In the genomic region with DNA sequence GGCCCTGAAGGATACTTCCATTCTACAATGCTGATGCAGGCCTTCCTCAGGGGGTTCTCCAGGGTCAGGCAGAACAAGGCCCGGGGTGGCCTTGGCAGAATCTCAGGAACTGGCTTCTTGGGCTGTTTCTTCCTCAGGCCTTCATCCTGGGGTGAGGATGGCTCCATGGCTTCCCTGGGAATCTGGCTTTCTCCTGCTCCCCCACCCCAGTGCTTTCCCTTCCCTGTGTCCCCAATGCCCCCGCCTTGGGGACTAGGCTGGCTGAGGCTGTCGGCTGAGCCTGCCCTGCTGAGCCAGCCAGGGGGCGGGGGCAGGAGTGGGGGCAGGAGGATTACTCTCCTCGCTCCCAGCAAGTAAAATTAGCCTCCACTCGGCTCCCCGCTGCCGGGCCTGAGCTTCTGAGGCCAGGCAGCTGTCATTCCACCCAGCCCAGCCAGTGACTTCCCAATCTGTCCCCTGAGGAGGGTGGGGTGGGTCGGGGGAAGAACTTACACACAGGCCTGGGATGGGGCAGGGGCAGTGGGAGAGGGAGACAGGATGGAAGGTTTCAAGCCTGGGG, we compare ENCODE assay signal across 19 cellular contexts. TPM values are rescaled to one million over a fixed set of nuclear protein-coding genes. Genes with fewer than 3 reads are reported as not detected.
DNase-seq lines count a peak whose midpoint lies in the region; ATAC-seq and TF ChIP-seq lines count a peak whose summit lies in the region.
"Had no signal": no experiment of that assay in that cellular context is flagged by ENCODE, and none has a peak within 500 bp of the region (broad histone marks: within the 10 kb centered on the region; RNA-seq: fewer than 3 reads in every experiment).

Gene CACNA1S, minus strand, starts transcription at position 254 of the 559 bp plus-strand sequence. Its CDS starts 87 bp downstream, at position 167.

- no peaks in the 10 kb centered on the region for H3K9me3 Mint-ChIP-seq in activated naive CD8-positive, alpha-beta T cell (ENCODE audit: low read depth)
- H3K9me3 Mint-ChIP-seq in activated naive CD8-positive, alpha-beta T cell treated with anti-CD3 and anti-CD28 coated beads, Interleukin-2, amount 50 U/mL, for 24 hours = no peaks in the 10 kb centered on the region
- no peaks in the 10 kb centered on the region for H3K9me3 Mint-ChIP-seq in naive B cell
- H3K9me3 Mint-ChIP-seq in type B pancreatic cell = no peaks in the 10 kb centered on the region

- peak within 1 kb of the TSS; percentile 20 for H3K4me3 Mint-ChIP-seq in activated naive CD8-positive, alpha-beta T cell
- H3K4me3 Mint-ChIP-seq in activated naive CD8-positive, alpha-beta T cell treated with anti-CD3 and anti-CD28 coated beads, Interleukin-2, amount 50 U/mL, for 24 hours = no peak within 1 kb of the TSS
- H3K4me3 Mint-ChIP-seq in T-helper 17 cell (peak within 1 kb of the TSS; percentile 31), naive B cell (peak within 1 kb of the TSS; percentile 25 to 74 (median 60)), type B pancreatic cell (peak within 1 kb of the TSS; percentile 55)

- H3K36me3 Mint-ChIP-seq in activated naive CD8-positive, alpha-beta T cell = no peaks in the 10 kb centered on the region
- no peaks in the 10 kb centered on the region for H3K36me3 Mint-ChIP-seq in activated naive CD8-positive, alpha-beta T cell treated with anti-CD3 and anti-CD28 coated beads, Interleukin-2, amount 50 U/mL, for 24 hours (ENCODE audit: low read depth)
- H3K36me3 Mint-ChIP-seq in T-helper 17 cell (ENCODE audit: low read depth) (no peaks in the 10 kb centered on the region), naive B cell (no peaks in the 10 kb centered on the region), type B pancreatic cell (no peaks in the 10 kb centered on the region)

- no peaks in the 10 kb centered on the region for H3K27me3 Mint-ChIP-seq in activated naive CD8-positive, alpha-beta T cell
- no peaks in the 10 kb centered on the region for H3K27me3 Mint-ChIP-seq in activated naive CD8-positive, alpha-beta T cell treated with anti-CD3 and anti-CD28 coated beads, Interleukin-2, amount 50 U/mL, for 24 hours
- H3K27me3 Mint-ChIP-seq in T-helper 17 cell (peaks cover 4% of the 10 kb centered on the region), naive B cell (peaks cover 25 to 46% (median 33%) of the 10 kb centered on the region in 3 donors), type B pancreatic cell (peaks cover 32% of the 10 kb centered on the region)

- no peak for DNase-seq in activated naive CD8-positive, alpha-beta T cell treated with anti-CD3 and anti-CD28 coated beads, Interleukin-2, amount 50 U/mL, for 24 hours
- DNase-seq in T-helper 17 cell (no peak), naive B cell (no peak), type B pancreatic cell (ENCODE audit: extremely low spot score, unreplicated experiment) (no peak)
- DNase-seq: ACHN, cortex of kidney, DMS53, NCI-H1092, NCI-H2081, pancreas, SK-N-SH, testis had no signal

- peaks cover 8% of the 10 kb centered on the region for H3K4me1 Mint-ChIP-seq in activated naive CD8-positive, alpha-beta T cell (ENCODE audit: low read depth)
- peaks cover 12% of the 10 kb centered on the region for H3K4me1 Mint-ChIP-seq in activated naive CD8-positive, alpha-beta T cell treated with anti-CD3 and anti-CD28 coated beads, Interleukin-2, amount 50 U/mL, for 24 hours
- H3K4me1 Mint-ChIP-seq in T-helper 17 cell (peaks cover 10% of the 10 kb centered on the region), naive B cell (peaks cover 0 to 13% (median 8%) of the 10 kb centered on the region in 3 donors), type B pancreatic cell (ENCODE audit: unreplicated experiment) (peaks cover 6% of the 10 kb centered on the region)

- H3K27ac Mint-ChIP-seq in activated naive CD8-positive, alpha-beta T cell = no peak within 1 kb of the TSS
- H3K27ac Mint-ChIP-seq in activated naive CD8-positive, alpha-beta T cell treated with anti-CD3 and anti-CD28 coated beads, Interleukin-2, amount 50 U/mL, for 24 hours = no peak within 1 kb of the TSS
- no peak within 1 kb of the TSS for H3K27ac Mint-ChIP-seq in T-helper 17 cell
- peak within 1 kb of the TSS in 1 of 6 donors; percentile 79 for H3K27ac Mint-ChIP-seq in naive B cell
- peak within 1 kb of the TSS; percentile 52 for H3K27ac Mint-ChIP-seq in type B pancreatic cell

- TF ChIP-seq CTCF in type B pancreatic cell (conservative IDR thresholded peaks at IDR 0.05) = no peak

- no peaks in the 10 kb centered on the region for H3K9me3 ChIP-seq in T-helper 17 cell (ENCODE audit: control insufficient read depth, low read length, poor library complexity, severe bottlenecking)
- H3K9me3 ChIP-seq: pancreas, SK-N-SH, testis had no signal

- ATAC-seq in activated naive CD8-positive, alpha-beta T cell treated with anti-CD3 and anti-CD28 coated beads, Interleukin-2, amount 50 U/mL, for 24 hours = no peak
- ATAC-seq in T-helper 17 cell (no peak), naive B cell (ENCODE audit: low read depth in 2 of 2) (no peak), GM19023 (IDR thresholded peaks at IDR 0.05; ENCODE audit: unreplicated experiment) (no peak), HG03039 (IDR thresholded peaks at IDR 0.05; ENCODE audit: unreplicated experiment) (no peak), HG03442 (IDR thresholded peaks at IDR 0.05; ENCODE audit: unreplicated experiment) (no peak)
- ATAC-seq: pancreas, sciatic nerve had no signal

RNA-seq across cellular contexts. Expression of gene CACNA1S, which starts in this region (rescaled TPM):
- total RNA-seq in T-helper 17 cell (not detected), type B pancreatic cell (ENCODE audit: low replicate concordance) (0.12 TPM in 1 of 2 replicates, not detected in the other)
- polyA plus RNA-seq in naive B cell (ENCODE audit: low read depth in 6 of 6) = not detected
- total RNA-seq: activated CD8-positive, alpha-beta memory T cell treated with anti-CD3 and anti-CD28 coated beads for 36 hours; NCI-H460; pancreas; sciatic nerve had no signal
- polyA plus RNA-seq: SK-N-SH had no signal
